30 cellular contexts compared by ENCODE assay signal in genomic region chr1:70490153-70490552, GRCh38.
"Had no signal": no experiment of that assay in that cellular context is flagged by ENCODE, and none has a peak within 500 bp of the region (broad histone marks: within the 10 kb centered on the region; RNA-seq: fewer than 3 reads in every experiment).

No MANE protein-coding gene starts in this region.

- DNase-seq: activated CD4-positive, alpha-beta memory T cell treated with anti-CD3 and anti-CD28 coated beads for 36 hours; activated CD4-positive, alpha-beta T cell treated with anti-CD3 and anti-CD28 coated beads for 36 hours; activated CD4-positive, alpha-beta T cell treated with anti-CD3 and anti-CD28 coated beads, Interleukin-2, amount 10 ng/mL, durations not matched to agents 24 days and 14 days; activated CD4-positive, CD25-positive, alpha-beta regulatory T cell; activated CD4-positive, CD25-positive, alpha-beta regulatory T cell treated with anti-CD3 and anti-CD28 coated beads, Interleukin-2, amount 50 U/mL, for 72 hours; activated CD8-positive, alpha-beta memory T cell treated with anti-CD3 and anti-CD28 coated beads, Interleukin-2, amount 10 ng/mL, durations not matched to agents 7 days and 5 days; activated CD8-positive, alpha-beta memory T cell treated with anti-CD3 and anti-CD28 coated beads, Interleukin-2, amount 50 U/mL, for 4 hours; activated CD8-positive, alpha-beta T cell treated with anti-CD3 and anti-CD28 coated beads, Interleukin-2, amount 10 ng/mL, durations not matched to agents 7 days and 5 days; activated gamma-delta T cell; activated naive CD4-positive, alpha-beta T cell; activated naive CD4-positive, alpha-beta T cell treated with anti-CD3 and anti-CD28 coated beads, Interleukin-2, amount 10 ng/mL, durations not matched to agents 7 days and 5 days; activated T-cell treated with anti-CD3 and anti-CD28 coated beads, Interleukin-2, amount 50 U/mL, for 1 hour; activated T-cell treated with anti-CD3 and anti-CD28 coated beads, Interleukin-2, amount 50 U/mL, for 48 hours; amniotic stem cell; anterior cingulate cortex; brain microvascular endothelial cell; cortex of kidney; dermis blood vessel endothelial cell; effector CD4-positive, alpha-beta T cell; effector memory CD8-positive, alpha-beta T cell; erythroblast; foreskin keratinocyte; heart right ventricle; T-helper 17 cell; T1000 had no signal

- H3K79me2 ChIP-seq: hepatocyte had no signal

- H3K9me3 ChIP-seq: gastroesophageal sphincter had no signal

- ATAC-seq: activated CD4-positive, alpha-beta T cell treated with anti-CD3 and anti-CD28 coated beads for 36 hours; activated CD8-positive, alpha-beta memory T cell treated with anti-CD3 and anti-CD28 coated beads, Interleukin-2, amount 10 ng/mL, durations not matched to agents 7 days and 5 days; activated CD8-positive, alpha-beta T cell treated with anti-CD3 and anti-CD28 coated beads, Interleukin-2, amount 10 ng/mL, durations not matched to agents 7 days and 5 days; effector memory CD8-positive, alpha-beta T cell; foreskin keratinocyte; gastroesophageal sphincter; heart right ventricle; T-helper 17 cell had no signal

- H3K4me2 ChIP-seq: hepatocyte had no signal

- H3K27me3 ChIP-seq: brain microvascular endothelial cell, esophagus muscularis mucosa, foreskin keratinocyte, gastroesophageal sphincter, heart right ventricle, hepatocyte had no signal

- H3K36me3 ChIP-seq: brain microvascular endothelial cell, esophagus muscularis mucosa, gastroesophageal sphincter, heart right ventricle had no signal

- H2AFZ ChIP-seq: hepatocyte had no signal

- FAIRE-seq: astrocyte, bronchial epithelial cell had no signal

- H3K27ac ChIP-seq: brain microvascular endothelial cell, esophagus muscularis mucosa, foreskin keratinocyte, gastroesophageal sphincter, heart right ventricle, hepatocyte had no signal

- H3K4me3 ChIP-seq: esophagus muscularis mucosa, gastroesophageal sphincter, heart right ventricle, hepatocyte had no signal
